In the genomic region with DNA sequence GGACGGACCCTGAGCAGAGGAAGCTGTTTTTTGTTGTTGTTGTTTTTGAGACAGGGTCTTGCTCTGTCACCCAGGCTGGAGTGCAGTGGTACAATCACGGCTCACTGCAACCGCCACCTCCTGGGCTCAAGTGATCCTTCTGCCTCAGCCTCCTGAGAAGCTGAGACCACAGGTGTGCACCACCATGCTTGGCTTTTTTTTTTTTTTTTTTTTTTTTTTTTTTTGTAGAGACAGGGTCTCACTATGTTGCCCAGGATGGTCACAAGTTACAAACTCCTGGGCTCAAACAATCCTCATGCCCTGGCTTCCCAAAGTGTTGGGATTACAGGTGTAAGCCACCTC, we compare ENCODE assay signal across 8 cellular contexts. TPM values are rescaled to one million over a fixed set of nuclear protein-coding genes. Genes with fewer than 3 reads are reported as not detected.
DNase-seq lines count a peak whose midpoint lies in the region; ATAC-seq, FAIRE-seq and TF ChIP-seq lines count a peak whose summit lies in the region.
"Not testable (repeated sequence)": the region's sequence is repeated elsewhere in the genome, so short reads cannot be mapped to it uniquely, and the experiment has no call there.

No MANE protein-coding gene starts in this region.

- WGBS in K562 (ENCODE audit: insufficient coverage, low coverage, missing lambda C conversion rate): 77% methylated on average over 3 of the region's 3 CpGs
- WGBS in gastroesophageal sphincter (ENCODE audit: low coverage in 1 of 2), 2 donors: 72 to 79% methylated on average over 2 to 3 of the region's 3 CpGs
- 82% methylated on average over 3 of the region's 3 CpGs for WGBS in right cardiac atrium
- 74% methylated on average over 3 of the region's 3 CpGs; no CpG with 5 or more reads in 1 of the 2 donors for WGBS in transverse colon (ENCODE audit: low coverage in 1 of 2), 2 donors

- H3K9ac ChIP-seq in BLaER1 treated with 17β-estradiol and CSF1 and Interleukin-3, amounts not matched to agents 10 nM and 100 nM: 0 out of 22 replicates have a peak overlapping the region, but pooled peaks of 1 of the 11 experiments have one; percentile 19
- H3K9ac ChIP-seq in K562 (ENCODE audit: insufficient read depth in 1 of 2, low read depth in 2 of 2, low read length in 2 of 2): not testable (repeated sequence)

- H3K27ac Mint-ChIP-seq in stimulated activated naive CD8-positive, alpha-beta T cell treated with anti-CD3 and anti-CD28 coated beads, Interleukin-15, Interleukin-2, amounts not matched to agents 100 ng/mL and 50 ng/mL, for 24 hours: peak overlapping the region; percentile 52

- DNase-seq in RWPE1 (ENCODE audit: low spot score); K562 (ENCODE audit: extremely low read depth in 1 of 4, low spot score in 3 of 4); right cardiac atrium; transverse colon: not testable (repeated sequence)

- not testable (repeated sequence) for H3K4me3 Mint-ChIP-seq in stimulated activated naive CD8-positive, alpha-beta T cell treated with anti-CD3 and anti-CD28 coated beads, Interleukin-15, Interleukin-2, amounts not matched to agents 100 ng/mL and 50 ng/mL, for 24 hours

- not testable (repeated sequence) for H3K4me1 Mint-ChIP-seq in stimulated activated naive CD8-positive, alpha-beta T cell treated with anti-CD3 and anti-CD28 coated beads, Interleukin-15, Interleukin-2, amounts not matched to agents 100 ng/mL and 50 ng/mL, for 24 hours (ENCODE audit: low read depth)

- in situ Hi-C loops in K562 (cut with MboI); transverse colon (cut with MboI; ENCODE audit: low pct_ligation_motif_present in 1 of 4, low pct_unique_long_range_greater_than_20kb in 1 of 4, low sequenced_read_pairs in 3 of 4): not testable (repeated sequence)

- TF ChIP-seq EP300 in K562 (IDR thresholded peaks at IDR 0.05; ENCODE audit: low read length); gastroesophageal sphincter (IDR thresholded peaks at IDR 0.05); transverse colon (IDR thresholded peaks at IDR 0.05; ENCODE audit: low read depth): not testable (repeated sequence)

- H3K79me2 ChIP-seq in K562 (ENCODE audit: control insufficient read depth, insufficient read depth, low read length): not testable (repeated sequence)

- peaks cover 40 to 51% (median 44%) of the 10 kb centered on the region in 11 experiments for H3K36me3 ChIP-seq in BLaER1 treated with 17β-estradiol and CSF1 and Interleukin-3, amounts not matched to agents 10 nM and 100 nM
- peaks cover 18% of the 10 kb centered on the region; the same call in 2 of the 3 replicates for H3K36me3 ChIP-seq in K562 (ENCODE audit: control insufficient read depth, insufficient read depth, low read length)
- peaks cover 0 to 49% of the 10 kb centered on the region in 2 donors for H3K36me3 ChIP-seq in gastroesophageal sphincter
- peaks cover 58% of the 10 kb centered on the region for H3K36me3 ChIP-seq in neutrophil
- peaks cover 0 to 25% (median 7%) of the 10 kb centered on the region in 4 donors for H3K36me3 ChIP-seq in transverse colon

- peak overlapping the region in 5 of 11 experiments; percentile 45 to 85 (median 82); a peak in 9 of 22 replicates for H3K4me2 ChIP-seq in BLaER1 treated with 17β-estradiol and CSF1 and Interleukin-3, amounts not matched to agents 10 nM and 100 nM
- H3K4me2 ChIP-seq in K562 (ENCODE audit: insufficient read depth, low read length): not testable (repeated sequence)

- CTCF ChIA-PET in RWPE1 (lab: Yijun Ruan, JAX): interaction anchor here (0.6 to 1.4 kb wide), 3 partner anchors 15 to 35 kb away, joined by 3 to 4 read pairs (median 3); no protein-coding TSS in a partner anchor
- CTCF ChIA-PET in K562 (lab: Yijun Ruan, JAX; ENCODE audit: low intra/inter-chr PET ratio): not testable (repeated sequence)

- peaks cover 0 to 40% (median 5%) of the 10 kb centered on the region in 11 experiments; a peak in 12 of 22 replicates for H4K20me1 ChIP-seq in BLaER1 treated with 17β-estradiol and CSF1 and Interleukin-3, amounts not matched to agents 10 nM and 100 nM
- H4K20me1 ChIP-seq in K562 (replicated peaks; ENCODE audit: control insufficient read depth, insufficient read depth, low read length): not testable (repeated sequence)

- H3K9me1 ChIP-seq in K562 (ENCODE audit: control insufficient read depth, insufficient read depth, low read length): not testable (repeated sequence)

- H3K27me3 Mint-ChIP-seq in stimulated activated naive CD8-positive, alpha-beta T cell treated with anti-CD3 and anti-CD28 coated beads, Interleukin-15, Interleukin-2, amounts not matched to agents 100 ng/mL and 50 ng/mL, for 24 hours: not testable (repeated sequence)

- not testable (repeated sequence) for H3K27me3 ChIP-seq in BLaER1 treated with 17β-estradiol and CSF1 and Interleukin-3, amounts not matched to agents 10 nM and 100 nM; K562 (ENCODE audit: control insufficient read depth in 2 of 2, insufficient read depth in 2 of 2, low read length in 2 of 2); gastroesophageal sphincter; right cardiac atrium (ENCODE audit: control insufficient read depth, insufficient read depth); neutrophil; transverse colon

- H3K27ac ChIP-seq in BLaER1 treated with 17β-estradiol and CSF1 and Interleukin-3, amounts not matched to agents 10 nM and 100 nM: peak overlapping the region in 8 of 11 experiments; percentile 26 to 78 (median 60); a peak in 10 of 22 replicates
- peak overlapping the region; percentile 10; the same call in 1 of the 2 replicates for H3K27ac ChIP-seq in RWPE1
- 0 out of 3 replicates have a peak overlapping the region, but pooled peaks have one; percentile 30 for H3K27ac ChIP-seq in K562 (ENCODE audit: extremely low read depth, low read depth, low read length)
- peak overlapping the region in 3 of 4 donors; percentile 58 to 65 (median 64) for H3K27ac ChIP-seq in gastroesophageal sphincter
- peak overlapping the region; percentile 92 for H3K27ac ChIP-seq in right cardiac atrium (ENCODE audit: low read length)
- H3K27ac ChIP-seq in neutrophil: peak overlapping the region; percentile 39
- peak overlapping the region; percentile 37 to 70 (median 62) for H3K27ac ChIP-seq in transverse colon

- POLR2A ChIA-PET in RWPE1 (lab: Yijun Ruan, JAX; ENCODE audit: low non-redundant PET) (interaction anchor here (0.6 kb wide), 1 partner anchor 30 kb away, joined by 4 read pairs; no protein-coding TSS in a partner anchor), K562 (lab: Yijun Ruan, JAX) (interaction anchor here (0.8 to 2.5 kb wide), 6 partner anchors 10 to 84 kb away, joined by 3 to 21 read pairs (median 4); no protein-coding TSS in a partner anchor)

- not testable (repeated sequence) for FAIRE-seq in K562 (lab: Jason Lieb, UNC)

- not testable (repeated sequence) for H3K9me3 Mint-ChIP-seq in stimulated activated naive CD8-positive, alpha-beta T cell treated with anti-CD3 and anti-CD28 coated beads, Interleukin-15, Interleukin-2, amounts not matched to agents 100 ng/mL and 50 ng/mL, for 24 hours

- H3K36me3 Mint-ChIP-seq in stimulated activated naive CD8-positive, alpha-beta T cell treated with anti-CD3 and anti-CD28 coated beads, Interleukin-15, Interleukin-2, amounts not matched to agents 100 ng/mL and 50 ng/mL, for 24 hours (ENCODE audit: low read depth): not testable (repeated sequence)

- not testable (repeated sequence) for H2AFZ ChIP-seq in K562 (ENCODE audit: low read depth, low read length)

- not testable (repeated sequence) for TF ChIP-seq RAD21 in K562 (CRISPR knock-in tag; conservative IDR thresholded peaks at IDR 0.05 in 1 of 2, IDR thresholded peaks at IDR 0.05 in 1 of 2)

- H3K4me3 ChIP-seq in BLaER1 treated with 17β-estradiol and CSF1 and Interleukin-3, amounts not matched to agents 10 nM and 100 nM; K562; gastroesophageal sphincter; right cardiac atrium (ENCODE audit: low read length); neutrophil (ENCODE audit: low read depth in 1 of 2, low read length in 1 of 2); transverse colon: not testable (repeated sequence)

- BruUV-seq in K562 (replicated peaks; lab: Mats Ljungman, UMichigan): not testable (repeated sequence)

- not testable (repeated sequence) for H3K9me3 ChIP-seq in BLaER1 treated with 17β-estradiol and CSF1 and Interleukin-3, amounts not matched to agents 10 nM and 100 nM (replicated peaks in 1 of 11); K562 (replicated peaks; ENCODE audit: control insufficient read depth, insufficient read depth, low read depth, low read length); gastroesophageal sphincter; right cardiac atrium (ENCODE audit: control insufficient read depth, low read length); neutrophil; transverse colon

- peaks cover 0 to 65% (median 21%) of the 10 kb centered on the region in 10 experiments; a peak in 14 of 20 replicates for H3K4me1 ChIP-seq in BLaER1 treated with 17β-estradiol and CSF1 and Interleukin-3, amounts not matched to agents 10 nM and 100 nM
- H3K4me1 ChIP-seq in K562 (replicated peaks in 1 of 2; ENCODE audit: control insufficient read depth in 2 of 2, insufficient read depth in 2 of 2, low read length in 2 of 2): peaks cover 9 to 17% of the 10 kb centered on the region in 2 experiments; a peak in 3 of 5 replicates
- H3K4me1 ChIP-seq in gastroesophageal sphincter: peaks cover 0 to 90% (median 41%) of the 10 kb centered on the region in 3 donors
- H3K4me1 ChIP-seq in right cardiac atrium (ENCODE audit: control insufficient read depth, insufficient read depth, low read length): peaks cover 30% of the 10 kb centered on the region
- peaks cover 11 to 15% of the 10 kb centered on the region in 2 experiments for H3K4me1 ChIP-seq in neutrophil (ENCODE audit: control insufficient read depth in 1 of 2, insufficient read depth in 1 of 2, low read depth in 1 of 2, low read length in 1 of 2)
- H3K4me1 ChIP-seq in transverse colon: peaks cover 17 to 34% (median 24%) of the 10 kb centered on the region in 4 donors

- not testable (repeated sequence) for ATAC-seq in K562, gastroesophageal sphincter, right cardiac atrium

- not testable (repeated sequence) for TF ChIP-seq CTCF in RWPE1 (conservative IDR thresholded peaks at IDR 0.05; ENCODE audit: low read depth); K562 (IDR thresholded peaks at IDR 0.05 in 2 of 3, conservative IDR thresholded peaks at IDR 0.05 in 1 of 3; ENCODE audit: insufficient read depth in 2 of 3, low read depth in 1 of 3, low read length in 3 of 3); gastroesophageal sphincter (IDR thresholded peaks at IDR 0.05); neutrophil (IDR thresholded peaks at IDR 0.05); transverse colon (IDR thresholded peaks at IDR 0.05)

- not testable (repeated sequence) for TF ChIP-seq POLR2A in K562 (conservative IDR thresholded peaks at IDR 0.05); gastroesophageal sphincter (IDR thresholded peaks at IDR 0.05); transverse colon (IDR thresholded peaks at IDR 0.05)

- intact Hi-C loops in K562 (cut with micrococcal nuclease); right cardiac atrium (cut with DNase I); transverse colon (cut with DNase I; ENCODE audit: low total_unique reads): not testable (repeated sequence)

RNA-seq across cellular contexts. Expression of gene AVIL, which starts 0.6 kb away (rescaled TPM):
- 1.2 and 1.3 TPM in 2 replicates for total RNA-seq in K562 (2011; cell fraction: chromatin; rRNA removed; ENCODE audit: low replicate concordance)
- 0.39 and 0.83 TPM in 2 replicates for total RNA-seq in K562 (2011; cell fraction: nucleolus; rRNA removed)
- 1.1 and 1.5 TPM in 2 replicates for total RNA-seq in K562 (2011; cell fraction: nucleoplasm; rRNA removed)
- 0.05 and 0.24 TPM in 2 replicates for total RNA-seq in K562 (2014; rRNA removed)
- total RNA-seq in K562 (2014; rRNA removed; fragmentation: Illumina TruSeq; extraction: Trizol): 0.16 and 0.22 TPM in 2 replicates
- total RNA-seq in K562 (2015; rRNA removed; fragmentation: Illumina TruSeq; extraction: Trizol): 0.25 and 0.34 TPM in 2 replicates
- total RNA-seq in K562 (2021): 0.27 and 0.33 TPM in 2 replicates
- 0.17 and 0.24 TPM in 2 replicates for polyA plus RNA-seq in K562 (2011; rRNA removed)
- polyA plus RNA-seq in K562 (2011; cell fraction: cytosol; rRNA removed): 0.10 and 0.18 TPM in 2 replicates
- polyA plus RNA-seq in K562 (2011; cell fraction: nucleus; rRNA removed): 0.55 and 0.97 TPM in 2 replicates
- polyA plus RNA-seq in K562 (2012): 0.73 and 2.2 TPM in 2 replicates
- polyA plus RNA-seq in K562 (2014; fragmentation: Illumina TruSeq; extraction: Trizol): 0.39 TPM in 2 replicates
- polyA plus RNA-seq in K562 (2014; fragmentation: Nextera tagmentation; extraction: Ambion mirVana): under 1 TPM; 0.24 to 0.36 TPM
- 1.5 TPM in 1 of 2 replicates, not detected in the other for polyA plus RNA-seq in K562 (2014; rRNA removed)
- 0.18 and 0.27 TPM in 2 replicates for polyA minus RNA-seq in K562 (2011; rRNA and poly(A)+ RNA removed)
- not detected in 2 replicates for polyA minus RNA-seq in K562 (2011; cell fraction: cytosol; rRNA and poly(A)+ RNA removed)
- polyA minus RNA-seq in K562 (2011; cell fraction: nucleus; rRNA and poly(A)+ RNA removed): 0.27 and 0.89 TPM in 2 replicates
- 1 to 10 TPM; 1.4 to 9.3 (median 2.3) TPM for total RNA-seq in gastroesophageal sphincter
- 1 to 10 TPM; 2.6 to 4.1 (median 3.2) TPM for total RNA-seq in right cardiac atrium
- polyA plus RNA-seq in right cardiac atrium: 3.2 TPM
- total RNA-seq in transverse colon: 10 to 100 TPM in 2 of 4 donors, 1 to 10 TPM in 2; 3.0 to 21.1 (median 9.1) TPM

RNA-seq across cellular contexts. Expression of gene CTDSP2, which starts 28.6 kb away (rescaled TPM):
- total RNA-seq in K562 (2011; cell fraction: chromatin; rRNA removed; ENCODE audit: low replicate concordance): 89.2 and 157 TPM in 2 replicates
- total RNA-seq in K562 (2011; cell fraction: nucleolus; rRNA removed): 72.6 and 88.1 TPM in 2 replicates
- 93.3 and 110 TPM in 2 replicates for total RNA-seq in K562 (2011; cell fraction: nucleoplasm; rRNA removed)
- 42.0 and 60.5 TPM in 2 replicates for total RNA-seq in K562 (2014; rRNA removed)
- total RNA-seq in K562 (2014; rRNA removed; fragmentation: Illumina TruSeq; extraction: Trizol): 46.6 and 47.7 TPM in 2 replicates
- 39.8 and 40.2 TPM in 2 replicates for total RNA-seq in K562 (2015; rRNA removed; fragmentation: Illumina TruSeq; extraction: Trizol)
- total RNA-seq in K562 (2021): 93.7 and 108 TPM in 2 replicates
- polyA plus RNA-seq in K562 (2011; rRNA removed): 87.2 and 94.7 TPM in 2 replicates
- polyA plus RNA-seq in K562 (2011; cell fraction: cytosol; rRNA removed): 115 and 117 TPM in 2 replicates
- polyA plus RNA-seq in K562 (2011; cell fraction: nucleus; rRNA removed): 128 and 133 TPM in 2 replicates
- polyA plus RNA-seq in K562 (2012): 83.4 and 116 TPM in 2 replicates
- 86.4 and 89.3 TPM in 2 replicates for polyA plus RNA-seq in K562 (2014; fragmentation: Illumina TruSeq; extraction: Trizol)
- 10 to 100 TPM; 20.4 to 24.1 TPM for polyA plus RNA-seq in K562 (2014; fragmentation: Nextera tagmentation; extraction: Ambion mirVana)
- 62.5 and 64.5 TPM in 2 replicates for polyA plus RNA-seq in K562 (2014; rRNA removed)
- polyA minus RNA-seq in K562 (2011; rRNA and poly(A)+ RNA removed): 102 and 145 TPM in 2 replicates
- polyA minus RNA-seq in K562 (2011; cell fraction: cytosol; rRNA and poly(A)+ RNA removed): 85.8 and 88.5 TPM in 2 replicates
- 40.9 and 69.2 TPM in 2 replicates for polyA minus RNA-seq in K562 (2011; cell fraction: nucleus; rRNA and poly(A)+ RNA removed)
- total RNA-seq in gastroesophageal sphincter: 100 to 1,000 TPM; 151 to 190 (median 170) TPM
- total RNA-seq in right cardiac atrium: 100 to 1,000 TPM in 2 of 4 donors, 10 to 100 TPM in 2; 94.3 to 116 (median 103) TPM
- 41.7 TPM for polyA plus RNA-seq in right cardiac atrium
- 100 to 1,000 TPM; 174 to 268 (median 231) TPM for total RNA-seq in transverse colon

RNA-seq across cellular contexts. Expression of gene TSFM, which starts 35.4 kb away (rescaled TPM):
- total RNA-seq in K562 (2011; cell fraction: chromatin; rRNA removed; ENCODE audit: low replicate concordance): 19.9 and 28.1 TPM in 2 replicates
- total RNA-seq in K562 (2011; cell fraction: nucleolus; rRNA removed): 16.2 and 23.0 TPM in 2 replicates
- total RNA-seq in K562 (2011; cell fraction: nucleoplasm; rRNA removed): 21.9 and 30.2 TPM in 2 replicates
- total RNA-seq in K562 (2014; rRNA removed) (56.7 and 74.2 TPM in 2 replicates), K562 (2014; rRNA removed; fragmentation: Illumina TruSeq; extraction: Trizol) (48.1 and 56.4 TPM in 2 replicates), K562 (2015; rRNA removed; fragmentation: Illumina TruSeq; extraction: Trizol) (56.0 and 58.2 TPM in 2 replicates), K562 (2021) (62.4 and 62.6 TPM in 2 replicates), gastroesophageal sphincter (10 to 100 TPM; 26.4 to 30.9 (median 29.1) TPM), right cardiac atrium (10 to 100 TPM; 28.9 to 36.1 (median 33.0) TPM), transverse colon (10 to 100 TPM in 3 of 4 donors, 1 to 10 TPM in 1; 1.4 to 23.2 (median 18.9) TPM)
- polyA plus RNA-seq in K562 (2011; rRNA removed) (38.9 and 44.6 TPM in 2 replicates), K562 (2014; fragmentation: Illumina TruSeq; extraction: Trizol) (55.3 and 57.1 TPM in 2 replicates), K562 (2014; fragmentation: Nextera tagmentation; extraction: Ambion mirVana) (100 to 1,000 TPM; 166 to 198 TPM), K562 (2014; rRNA removed) (60.2 and 70.7 TPM in 2 replicates), right cardiac atrium (50.7 TPM)
- 21.4 and 23.3 TPM in 2 replicates for polyA plus RNA-seq in K562 (2011; cell fraction: cytosol; rRNA removed)
- 15.8 and 18.8 TPM in 2 replicates for polyA plus RNA-seq in K562 (2011; cell fraction: nucleus; rRNA removed)
- polyA plus RNA-seq in K562 (2012): 34.8 and 50.5 TPM in 2 replicates
- polyA minus RNA-seq in K562 (2011; rRNA and poly(A)+ RNA removed): 11.8 and 13.0 TPM in 2 replicates
- polyA minus RNA-seq in K562 (2011; cell fraction: cytosol; rRNA and poly(A)+ RNA removed): 13.4 and 15.1 TPM in 2 replicates
- polyA minus RNA-seq in K562 (2011; cell fraction: nucleus; rRNA and poly(A)+ RNA removed): 7.0 and 9.2 TPM in 2 replicates

RNA-seq across cellular contexts. Expression of gene EEF1AKMT3, which starts 45.5 kb away (rescaled TPM):
- 15.8 and 16.5 TPM in 2 replicates for total RNA-seq in K562 (2011; cell fraction: chromatin; rRNA removed; ENCODE audit: low replicate concordance)
- total RNA-seq in K562 (2011; cell fraction: nucleolus; rRNA removed): 9.3 and 9.8 TPM in 2 replicates
- 17.6 and 32.4 TPM in 2 replicates for total RNA-seq in K562 (2011; cell fraction: nucleoplasm; rRNA removed)
- total RNA-seq in K562 (2014; rRNA removed) (4.1 and 6.0 TPM in 2 replicates), K562 (2014; rRNA removed; fragmentation: Illumina TruSeq; extraction: Trizol) (6.9 and 7.8 TPM in 2 replicates), K562 (2015; rRNA removed; fragmentation: Illumina TruSeq; extraction: Trizol) (6.1 and 6.6 TPM in 2 replicates), K562 (2021) (7.2 and 11.7 TPM in 2 replicates), gastroesophageal sphincter (10 to 100 TPM; 10.8 to 19.5 (median 11.7) TPM), right cardiac atrium (1 to 10 TPM; 2.1 to 3.1 (median 2.6) TPM), transverse colon (1 to 10 TPM; 1.9 to 6.7 (median 4.3) TPM)
- polyA plus RNA-seq in K562 (2011; rRNA removed) (17.2 and 17.6 TPM in 2 replicates), K562 (2014; fragmentation: Illumina TruSeq; extraction: Trizol) (9.1 and 10.6 TPM in 2 replicates), K562 (2014; fragmentation: Nextera tagmentation; extraction: Ambion mirVana) (1 to 10 TPM; 4.9 to 9.1 TPM), K562 (2014; rRNA removed) (7.9 and 11.4 TPM in 2 replicates), right cardiac atrium (0.95 TPM)
- polyA plus RNA-seq in K562 (2011; cell fraction: cytosol; rRNA removed): 11.6 and 19.1 TPM in 2 replicates
- 18.5 and 21.8 TPM in 2 replicates for polyA plus RNA-seq in K562 (2011; cell fraction: nucleus; rRNA removed)
- polyA plus RNA-seq in K562 (2012): 9.6 and 10.6 TPM in 2 replicates
- polyA minus RNA-seq in K562 (2011; rRNA and poly(A)+ RNA removed): 10.0 and 10.5 TPM in 2 replicates
- 6.1 and 9.4 TPM in 2 replicates for polyA minus RNA-seq in K562 (2011; cell fraction: cytosol; rRNA and poly(A)+ RNA removed)
- 3.9 and 6.0 TPM in 2 replicates for polyA minus RNA-seq in K562 (2011; cell fraction: nucleus; rRNA and poly(A)+ RNA removed)

RNA-seq across cellular contexts. Expression of gene METTL1, which starts 46.1 kb away (rescaled TPM):
- total RNA-seq in K562 (2011; cell fraction: chromatin; rRNA removed; ENCODE audit: low replicate concordance): 40.7 and 110 TPM in 2 replicates
- 57.1 and 83.5 TPM in 2 replicates for total RNA-seq in K562 (2011; cell fraction: nucleolus; rRNA removed)
- total RNA-seq in K562 (2011; cell fraction: nucleoplasm; rRNA removed): 43.7 and 55.2 TPM in 2 replicates
- total RNA-seq in K562 (2014; rRNA removed): 24.0 and 42.5 TPM in 2 replicates
- total RNA-seq in K562 (2014; rRNA removed; fragmentation: Illumina TruSeq; extraction: Trizol): 12.6 and 14.6 TPM in 2 replicates
- 17.5 and 18.0 TPM in 2 replicates for total RNA-seq in K562 (2015; rRNA removed; fragmentation: Illumina TruSeq; extraction: Trizol)
- total RNA-seq in K562 (2021): 44.0 and 49.3 TPM in 2 replicates
- 39.2 and 45.1 TPM in 2 replicates for polyA plus RNA-seq in K562 (2011; rRNA removed)
- 33.7 and 38.8 TPM in 2 replicates for polyA plus RNA-seq in K562 (2011; cell fraction: cytosol; rRNA removed)
- 75.9 and 78.4 TPM in 2 replicates for polyA plus RNA-seq in K562 (2011; cell fraction: nucleus; rRNA removed)
- 25.3 and 44.9 TPM in 2 replicates for polyA plus RNA-seq in K562 (2012)
- 36.8 and 47.6 TPM in 2 replicates for polyA plus RNA-seq in K562 (2014; fragmentation: Illumina TruSeq; extraction: Trizol)
- 10 to 100 TPM; 52.9 to 65.9 TPM for polyA plus RNA-seq in K562 (2014; fragmentation: Nextera tagmentation; extraction: Ambion mirVana)
- 23.9 and 32.1 TPM in 2 replicates for polyA plus RNA-seq in K562 (2014; rRNA removed)
- 23.4 and 33.9 TPM in 2 replicates for polyA minus RNA-seq in K562 (2011; rRNA and poly(A)+ RNA removed)
- polyA minus RNA-seq in K562 (2011; cell fraction: cytosol; rRNA and poly(A)+ RNA removed): 15.1 and 20.4 TPM in 2 replicates
- 30.3 and 41.1 TPM in 2 replicates for polyA minus RNA-seq in K562 (2011; cell fraction: nucleus; rRNA and poly(A)+ RNA removed)
- total RNA-seq in gastroesophageal sphincter: 10 to 100 TPM in 1 of 4 donors, 1 to 10 TPM in 3; 4.8 to 11.0 (median 7.8) TPM
- total RNA-seq in right cardiac atrium: 10 to 100 TPM in 1 of 4 donors, 1 to 10 TPM in 3; 5.7 to 15.8 (median 8.5) TPM
- 6.3 TPM for polyA plus RNA-seq in right cardiac atrium
- total RNA-seq in transverse colon: 1 to 10 TPM; 4.1 to 7.1 (median 4.5) TPM

Comparison
In these comparisons a context has a peak if more than half of its experiments do, and no peak if none do; other contexts are left out.
1. H3K27ac ChIP-seq: peak in every context shown above with its lines; median percentile 92 in right cardiac atrium; 64 in gastroesophageal sphincter; 62 in transverse colon; 60 in BLaER1 treated with 17β-estradiol and CSF1 and Interleukin-3, amounts not matched to agents 10 nM and 100 nM; 39 in neutrophil; 30 in K562; 10 in RWPE1.